7 cellular contexts compared by ENCODE assay signal in the genomic region with DNA sequence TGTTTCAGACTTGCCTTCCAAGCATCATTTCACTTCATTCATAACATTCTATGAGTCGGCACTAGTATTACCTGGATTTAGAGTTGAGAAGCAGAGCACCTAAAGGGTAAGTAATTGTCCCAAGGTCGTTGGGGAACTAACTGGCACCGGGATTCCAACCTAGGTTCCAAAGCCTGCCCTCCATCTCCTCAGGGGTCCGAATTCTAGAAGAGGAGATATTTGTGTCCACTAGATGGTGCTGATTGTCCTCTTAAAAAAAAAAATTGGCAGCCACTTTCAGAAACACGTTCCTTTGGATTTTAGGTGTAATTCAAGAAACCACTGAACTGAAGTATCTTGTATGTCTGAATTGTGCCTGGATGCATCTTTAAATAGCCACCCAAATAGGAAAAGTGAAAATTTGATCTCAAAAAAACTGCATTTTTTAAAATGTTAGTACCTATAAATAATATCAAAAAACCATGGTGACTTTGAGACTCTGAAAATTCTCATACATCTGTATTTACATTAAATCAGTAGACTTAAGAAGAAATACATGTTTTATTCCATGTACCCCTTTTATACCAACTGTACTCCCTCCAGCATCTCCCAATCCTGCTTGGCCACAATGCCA. TPM values are rescaled to one million over a fixed set of nuclear protein-coding genes. Genes with fewer than 3 reads are reported as not detected.
DNase-seq lines count a peak whose midpoint lies in the region; ATAC-seq, FAIRE-seq and TF ChIP-seq lines count a peak whose summit lies in the region.

No MANE protein-coding gene starts in this region.

- no peak overlapping the region for H3K4me3 Mint-ChIP-seq in nephron progenitor cell

- H3K14ac ChIP-seq in H1 (ENCODE audit: insufficient read length): no peak overlapping the region

- no peak overlapping the region for H3K18ac ChIP-seq in H1 (ENCODE audit: extremely low read depth, low read length)

- POLR2A ChIA-PET in H1 (lab: Charles Lee; ENCODE audit: partially characterized antibody): interaction anchor here (0.6 kb wide), 1 partner anchor 147 kb away, joined by 3 read pairs; a partner anchor contains a TSS

- H3K4me3 ChIP-seq in Karpas-422 (ENCODE audit: low read length) (no peak overlapping the region), H1 (ENCODE audit: extremely low read depth in 1 of 4, insufficient read depth in 2 of 4, low read depth in 3 of 4, low read length in 4 of 4) (no peak overlapping the region)

- H3K9ac ChIP-seq in Karpas-422 (ENCODE audit: low read length) (no peak overlapping the region), H1 (replicated peaks in 1 of 4; ENCODE audit: extremely low read depth in 1 of 4, low read depth in 3 of 4, low read length in 3 of 4) (no peak overlapping the region)

- H3K79me2 ChIP-seq in Karpas-422 (ENCODE audit: low read length) (peaks cover 8% of the 10 kb centered on the region), H1 (ENCODE audit: control insufficient read depth in 1 of 2, insufficient read depth in 2 of 2, low read length in 2 of 2) (peaks cover 0 to 17% of the 10 kb centered on the region in 2 experiments; a peak in 2 of 4 replicates)

- H2BK15ac ChIP-seq in H1 (ENCODE audit: low read length): no peak overlapping the region

- H3K9me2 ChIP-seq in Karpas-422 (replicated peaks; ENCODE audit: insufficient read depth, low read length): no peaks in the 10 kb centered on the region

- H2BK120ac ChIP-seq in H1 (replicated peaks; ENCODE audit: low read depth, low read length): no peak overlapping the region

- no peak for ATAC-seq in HG03520 (IDR thresholded peaks at IDR 0.05; ENCODE audit: unreplicated experiment)

- 19% methylated on average over 5 of the region's 5 CpGs; no CpG with 5 or more reads in 1 of the 2 experiments for WGBS in H1 (ENCODE audit: extremely low coverage in 1 of 2, insufficient coverage in 1 of 2, insufficient read length in 1 of 2, insufficient replicate concordance in 2 of 2, low coverage in 1 of 2, low lambda C conversion rate in 2 of 2, missing lambda C conversion rate in 1 of 2), 2 experiments

- no peak for TF ChIP-seq EP300 in H1 (IDR thresholded peaks at IDR 0.05; ENCODE audit: borderline replicate concordance in 1 of 2, low read depth in 2 of 2, low read length in 2 of 2)

- H3K27me3 Mint-ChIP-seq in nephron progenitor cell (ENCODE audit: low read depth, poor library complexity): no peaks in the 10 kb centered on the region

- H3K9me3 Mint-ChIP-seq in nephron progenitor cell: peaks cover under 1% of the 10 kb centered on the region

- H3K36me3 Mint-ChIP-seq in nephron progenitor cell (ENCODE audit: low read depth): no peaks in the 10 kb centered on the region

- peak; percentile 81 for FAIRE-seq in H1 (lab: Jason Lieb, UNC)

- H3K23me2 ChIP-seq in H1 (ENCODE audit: low read depth, low read length): peaks cover 7% of the 10 kb centered on the region

- no peak overlapping the region for H3K23ac ChIP-seq in H1 (ENCODE audit: insufficient read length)

- H2BK20ac ChIP-seq in H1 (ENCODE audit: low read length): no peak overlapping the region

- H3K4me1 ChIP-seq in Karpas-422 (ENCODE audit: low read length): peaks cover 16% of the 10 kb centered on the region
- peaks cover 2 to 29% (median 24%) of the 10 kb centered on the region in 4 experiments; a peak in 6 of 7 replicates for H3K4me1 ChIP-seq in H1 (replicated peaks in 1 of 4; ENCODE audit: control insufficient read depth in 3 of 4, insufficient read depth in 4 of 4, low read length in 3 of 4)

- no peak for TF ChIP-seq POLR2A in H1 (IDR thresholded peaks at IDR 0.05; ENCODE audit: control extremely low read depth in 1 of 2, low read depth in 2 of 2, low read length in 2 of 2)

- H3K27ac Mint-ChIP-seq in nephron progenitor cell: no peak overlapping the region

- H4K20me1 ChIP-seq in Karpas-422 (ENCODE audit: insufficient read depth, low read depth, low read length) (no peaks in the 10 kb centered on the region), H1 (replicated peaks in 1 of 2; ENCODE audit: control insufficient read depth in 1 of 2, insufficient read depth in 2 of 2, low read length in 2 of 2) (no peaks in the 10 kb centered on the region)

- H3K79me1 ChIP-seq in H1 (ENCODE audit: low read depth, low read length): no peaks in the 10 kb centered on the region

- H3K27ac ChIP-seq in Karpas-422 (ENCODE audit: low read length) (no peak overlapping the region), H1 (ENCODE audit: low read depth, low read length) (no peak overlapping the region)

- H3K4me1 Mint-ChIP-seq in nephron progenitor cell: peaks cover 63% of the 10 kb centered on the region

- H3K4me2 ChIP-seq in Karpas-422 (ENCODE audit: low read depth, low read length, poor library complexity, severe bottlenecking): no peak overlapping the region
- H3K4me2 ChIP-seq in H1 (ENCODE audit: insufficient read depth in 1 of 2, low read depth in 2 of 2, low read length in 2 of 2): peak overlapping the region in 1 of 2 experiments; percentile 26; a peak in 1 of 4 replicates

- H4K5ac ChIP-seq in H1 (ENCODE audit: insufficient read length, low read depth, low read length): no peak overlapping the region

- H2BK5ac ChIP-seq in H1 (ENCODE audit: low read depth, low read length): no peak overlapping the region

- H3K36me3 ChIP-seq in Karpas-422 (ENCODE audit: insufficient read depth, low read length) (no peaks in the 10 kb centered on the region), H1 (ENCODE audit: control insufficient read depth in 2 of 4, insufficient read depth in 4 of 4, low read length in 3 of 4) (no peaks in the 10 kb centered on the region)

- H2BK12ac ChIP-seq in H1 (ENCODE audit: low read depth, low read length): no peak overlapping the region

- H3K27me3 ChIP-seq in Karpas-422 (ENCODE audit: low read length): no peaks in the 10 kb centered on the region
- no peaks in the 10 kb centered on the region for H3K27me3 ChIP-seq in H1 (replicated peaks in 1 of 4; ENCODE audit: control insufficient read depth in 3 of 4, extremely low read depth in 1 of 4, insufficient read depth in 3 of 4, low read length in 3 of 4)

- no peak overlapping the region for H4K8ac ChIP-seq in H1 (ENCODE audit: extremely low read depth, insufficient read depth, low read length)

- no peak overlapping the region for H3K56ac ChIP-seq in H1 (replicated peaks; ENCODE audit: insufficient read length, low read depth, low read length)

- H3K9me3 ChIP-seq in Karpas-422 (ENCODE audit: low read length): no peaks in the 10 kb centered on the region
- no peaks in the 10 kb centered on the region for H3K9me3 ChIP-seq in H1 (ENCODE audit: insufficient read depth in 2 of 2, low read depth in 1 of 2, low read length in 1 of 2)

- no peak overlapping the region for H2AFZ ChIP-seq in Karpas-422 (ENCODE audit: low read length)
- no peak overlapping the region for H2AFZ ChIP-seq in H1 (ENCODE audit: low read length)

- DNase-seq in ELF-1 (ENCODE audit: low read depth, low spot score): peak; percentile 66
- DNase-seq in Karpas-422: peak; percentile 79
- peak; percentile 79 for DNase-seq in OCI-M1 (lab: John Stamatoyannopoulos, UW)
- no peak for DNase-seq in H1 (ENCODE audit: low read depth in 1 of 2, low spot score in 2 of 2)
- peak; percentile 31 for DNase-seq in nephron progenitor cell
- no peak for DNase-seq in middle frontal gyrus (ENCODE audit: extremely low spot score, low spot score)

- TF ChIP-seq CTCF in H1 (IDR thresholded peaks at IDR 0.05; ENCODE audit: control extremely low read depth in 1 of 3, insufficient read depth in 1 of 3, low read depth in 1 of 3, low read length in 3 of 3): peak in 2 of 3 experiments; percentile 51 to 62; a peak in 2 of 4 replicates
- TF ChIP-seq CTCF in nephron progenitor cell (IDR thresholded peaks at IDR 0.05): peak; percentile 65

- CTCF ChIA-PET in H1 (lab: Charles Lee; ENCODE audit: partially characterized antibody): interaction anchor here (0.6 to 3.7 kb wide), 14 partner anchors 11 to 1865 kb away, joined by 3 to 33 read pairs (median 4); no protein-coding TSS in a partner anchor

- no peak overlapping the region for H3K4ac ChIP-seq in H1 (replicated peaks; ENCODE audit: insufficient read length, low read depth, low read length)

- peak; percentile 76 to 84 for TF ChIP-seq RAD21 in H1 (IDR thresholded peaks at IDR 0.05 in 1 of 2, conservative IDR thresholded peaks at IDR 0.05 in 1 of 2; ENCODE audit: low read depth in 2 of 2, low read length in 2 of 2)

- H2AK5ac ChIP-seq in H1 (ENCODE audit: low read depth, low read length): no peak overlapping the region

- H4K91ac ChIP-seq in H1 (replicated peaks; ENCODE audit: insufficient read length, low read length): no peak overlapping the region

TF ChIP-seq in H1, 55 proteins besides CTCF, POLR2A, EP300 and RAD21:
- TF ChIP-seq NANOG (IDR thresholded peaks at IDR 0.05; ENCODE audit: insufficient read depth, low read depth, low read length, poor library complexity, severe bottlenecking) (no peak), TBP (IDR thresholded peaks at IDR 0.05; ENCODE audit: low read depth, low read length) (no peak)

RNA-seq across cellular contexts. Expression of a gene that starts 3.9 kb away (rescaled TPM):
- total RNA-seq in Karpas-422 (2014; rRNA removed; shearing (Covaris generic); ENCODE audit: low replicate concordance): 0.07 and 0.79 TPM in 2 replicates
- total RNA-seq in H1 (2021; fragmentation: NEBNext Ultra II Directional; extraction: Animal tissue kit (Norgen Biotek cat#: 25700)): 0.88 and 1.3 TPM in 2 replicates
- 0.08 and 0.18 TPM in 2 replicates for polyA plus RNA-seq in H1 (2011; rRNA removed)
- 0.31 TPM for polyA plus RNA-seq in H1 (2011; cell fraction: cytosol; rRNA removed)
- polyA plus RNA-seq in H1 (2011; cell fraction: nucleus; rRNA removed): 0.13 TPM
- 0.25 to 0.70 TPM (median 0.36 TPM) in 4 replicates for polyA plus RNA-seq in H1 (2012, experiment 1 of 2)
- polyA plus RNA-seq in H1 (2012, experiment 2 of 2): 0.07 TPM
- 0.45 TPM for polyA plus RNA-seq in H1 (2013, experiment 1 of 2)
- 0.61 TPM for polyA plus RNA-seq in H1 (2013, experiment 2 of 2)
- polyA minus RNA-seq in H1 (2011; rRNA and poly(A)+ RNA removed): 0.25 and 0.68 TPM in 2 replicates
- not detected for polyA minus RNA-seq in H1 (2011; cell fraction: cytosol; rRNA and poly(A)+ RNA removed)
- polyA minus RNA-seq in H1 (2011; cell fraction: nucleus; rRNA and poly(A)+ RNA removed): 1.8 TPM

Comparison
In these comparisons a context has a peak if more than half of its experiments do, and no peak if none do; other contexts are left out.
1. DNase-seq: peak in ELF-1 (single experiment), Karpas-422 (single experiment), OCI-M1 (single experiment) and nephron progenitor cell (single experiment); none in H1 (0 of 2) and middle frontal gyrus (single experiment).